Comparison of ENCODE assay signal across 8 cellular contexts in the genomic region with DNA sequence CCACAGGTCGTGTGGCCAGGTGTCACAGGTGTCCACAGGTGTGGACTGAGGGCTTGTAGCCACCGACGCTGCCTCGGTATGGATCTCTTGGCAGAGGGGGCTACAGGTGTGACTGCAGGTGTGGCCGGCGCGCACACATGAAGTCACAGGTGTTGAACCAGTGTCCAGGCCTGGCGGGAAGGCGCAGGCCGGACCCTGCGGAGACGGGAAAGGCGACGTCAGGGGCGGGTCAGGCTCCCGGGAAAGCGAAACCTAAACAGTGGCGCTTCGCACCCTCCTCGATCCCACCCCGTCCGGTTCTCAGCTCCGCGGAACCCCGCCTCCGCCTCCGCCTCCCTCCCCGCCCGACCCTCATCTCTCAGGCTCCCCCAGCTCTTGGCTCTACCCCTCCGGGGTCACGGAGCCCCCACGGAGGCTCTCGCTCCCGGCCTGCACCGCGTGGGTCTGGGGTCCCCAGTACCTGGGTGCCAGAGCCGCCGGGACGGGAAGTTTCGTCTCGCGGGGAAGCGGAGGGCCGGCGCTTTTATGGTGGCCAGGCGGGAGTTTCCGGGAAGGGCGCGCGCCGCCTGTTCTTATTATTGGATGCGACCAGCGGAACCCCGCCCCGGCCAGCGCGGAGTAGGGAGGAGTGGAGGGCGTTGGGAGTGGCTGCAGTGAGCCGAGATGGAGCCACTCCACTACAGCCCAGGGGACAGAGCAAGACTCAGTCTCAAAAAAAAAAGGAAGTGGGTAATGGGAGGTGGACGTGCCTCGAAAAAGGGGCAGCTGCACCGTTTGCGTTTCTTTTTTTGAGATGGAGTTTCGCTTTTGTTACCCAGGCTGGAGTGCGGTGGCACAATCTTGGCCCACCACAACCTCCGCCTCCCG. TPM values are rescaled to one million over a fixed set of nuclear protein-coding genes. Genes with fewer than 3 reads are reported as not detected.
DNase-seq lines count a peak whose midpoint lies in the region; ATAC-seq and TF ChIP-seq lines count a peak whose summit lies in the region.

Gene IRF7, minus strand, starts transcription at position 498 of the 867 bp plus-strand sequence. CDS start 586 bp downstream, outside the sequence.

- H3K27ac ChIP-seq in left ventricle myocardium inferior (replicated peaks) (peak within 1 kb of the TSS; percentile 98), psoas muscle (peak within 1 kb of the TSS; percentile 93), urinary bladder (ENCODE audit: low read depth) (peak within 1 kb of the TSS; percentile 88)

- H3K9me3 ChIP-seq in left ventricle myocardium inferior (replicated peaks) (no peaks in the 10 kb centered on the region), psoas muscle (no peaks in the 10 kb centered on the region)

- ATAC-seq in HG02588 (IDR thresholded peaks at IDR 0.05; ENCODE audit: unreplicated experiment) (peak; percentile 71), psoas muscle (peak; percentile 63 to 76 (median 67))

- WGBS in psoas muscle, 3 donors = 4 to 8% (median 5%) methylated on average over 60 to 67 of the region's 67 CpGs
- 6% methylated on average over 67 of the region's 67 CpGs for WGBS in urinary bladder

- POLR2A ChIA-PET in GM10248 (lab: Yijun Ruan, JAX) = interaction anchor here (0.6 to 1.1 kb wide), 3 partner anchors 11 to 1536 kb away, joined by 3 to 5 read pairs (median 3); partner anchors contain the start of genes HRAS and SCT

- CTCF ChIA-PET in GM10248 (lab: Yijun Ruan, JAX) = no interaction called here

- H3K4me3 ChIP-seq in left ventricle myocardium inferior = peak within 1 kb of the TSS; percentile 87
- H3K4me3 ChIP-seq in psoas muscle = peak within 1 kb of the TSS; percentile 85
- peak within 1 kb of the TSS; percentile 68 for H3K4me3 ChIP-seq in urinary bladder (ENCODE audit: low read depth, low read length)

- DNase-seq in GM10248 (ENCODE audit: extremely low spot score) = peak; percentile 95
- DNase-seq in NCI-H1105 treated with DMSO at 0.1 percent for 48 hours (lab: John Stamatoyannopoulos, UW) = peak; percentile 88
- DNase-seq in amniotic stem cell (lab: John Stamatoyannopoulos, UW) = peak; percentile 80
- peak; percentile 97 for DNase-seq in left ventricle myocardium inferior
- peak; percentile 96 to 97 for DNase-seq in psoas muscle

- H3K36me3 ChIP-seq in left ventricle myocardium inferior = peaks cover 32% of the 10 kb centered on the region
- peaks cover 6 to 33% of the 10 kb centered on the region in 2 donors for H3K36me3 ChIP-seq in psoas muscle (ENCODE audit: insufficient read depth in 1 of 2, low read depth in 1 of 2)
- peaks cover 3% of the 10 kb centered on the region for H3K36me3 ChIP-seq in urinary bladder (ENCODE audit: insufficient read depth)

- TF ChIP-seq CTCF in GM10248 (IDR thresholded peaks at IDR 0.05; ENCODE audit: control extremely low read depth, extremely low read depth, low read depth, missing control alignments) = no peak
- no peak for TF ChIP-seq CTCF in left ventricle myocardium inferior (IDR thresholded peaks at IDR 0.05; ENCODE audit: borderline replicate concordance)
- no peak for TF ChIP-seq CTCF in psoas muscle (IDR thresholded peaks at IDR 0.05)

- intact Hi-C loops in T-helper 1 cell treated with Interleukin-12 subunit alpha and Interleukin-12 subunit beta and Interleukin-4 antibody, amounts not matched to agents 30 ng/mL and 1 ng/mL, for 36 hours (cut with micrococcal nuclease) = loop anchor here (1.0 to 2.0 kb wide), 9 partner anchors 27 to 181 kb away; partner anchors contain the start of genes DEAF1, HRAS, LMNTD2 and PHRF1
- intact Hi-C loops in left ventricle myocardium inferior (cut with micrococcal nuclease) = no loop called here
- intact Hi-C loops in psoas muscle (cut with DNase I) = no loop called here

- H3K27me3 ChIP-seq in left ventricle myocardium inferior (ENCODE audit: low read depth) (no peaks in the 10 kb centered on the region), psoas muscle (ENCODE audit: insufficient read depth in 3 of 3, low read length in 2 of 3) (no peaks in the 10 kb centered on the region)

- H3K4me1 ChIP-seq in left ventricle myocardium inferior (peaks cover 51% of the 10 kb centered on the region), psoas muscle (peaks cover 39% of the 10 kb centered on the region), urinary bladder (ENCODE audit: insufficient read depth) (no peaks in the 10 kb centered on the region)

RNA-seq across cellular contexts. Expression of gene IRF7, which starts in this region (rescaled TPM):
- total RNA-seq in T-helper 1 cell treated with Interleukin-12 subunit alpha and Interleukin-12 subunit beta and Interleukin-4 antibody, amounts not matched to agents 30 ng/mL and 1 ng/mL, for 36 hours = 130 and 133 TPM in 2 replicates
- total RNA-seq in left ventricle myocardium inferior (10.3 TPM), psoas muscle (10 to 100 TPM in 3 of 4 donors, 1 to 10 TPM in 1; 7.5 to 23.1 (median 15.2) TPM), urinary bladder (9.8 TPM)
- polyA plus RNA-seq in psoas muscle (10 to 100 TPM in 2 of 3 donors, 1 to 10 TPM in 1; 9.4 to 13.2 (median 12.9) TPM), urinary bladder (23.2 TPM)

Comparison
In these comparisons a context has a peak if more than half of its experiments do, and no peak if none do; other contexts are left out.
1. Peak in every context shown above with its lines: DNase-seq, ATAC-seq, H3K4me3 ChIP-seq and H3K27ac ChIP-seq.